In the genomic region with DNA sequence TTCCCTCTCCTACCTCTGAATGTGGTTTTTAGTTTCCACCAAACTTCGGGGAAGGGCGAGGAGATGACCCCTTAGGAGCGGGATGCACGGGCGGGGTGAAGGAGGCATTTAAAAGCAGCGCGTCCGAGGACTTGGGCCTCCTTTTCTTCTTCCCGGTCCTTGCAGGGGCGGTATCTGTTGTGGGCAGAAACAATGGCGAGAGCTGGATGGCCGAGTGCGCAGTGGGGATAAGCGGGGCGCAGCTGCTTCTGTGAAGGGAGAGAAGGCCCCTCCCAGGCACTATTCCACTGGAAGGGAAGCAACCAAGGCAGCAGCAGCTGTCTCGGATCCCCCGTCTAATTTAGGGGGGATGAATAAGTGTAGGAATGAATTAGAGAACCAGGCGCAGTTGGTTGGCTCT, we compare ENCODE assay signal across 8 cellular contexts. TPM values are rescaled to one million over a fixed set of nuclear protein-coding genes. Genes with fewer than 3 reads are reported as not detected.
DNase-seq lines count a peak whose midpoint lies in the region; ATAC-seq, FAIRE-seq and TF ChIP-seq lines count a peak whose summit lies in the region.

No MANE protein-coding gene starts in this region.

- H3K4me1 Mint-ChIP-seq in dendritic cell treated with granulocyte-macrophage colony-stimulating factor and Interleukin-4, amounts not matched to agents 40 ng/mL and 50 ng/mL, for 4 days (ENCODE audit: low read depth): peaks cover 30% of the 10 kb centered on the region

- peak overlapping the region; percentile 84 for H3K4me2 ChIP-seq in HepG2 (ENCODE audit: low read depth, low read length)

- no peak for TF ChIP-seq POLR2A in HepG2 (IDR thresholded peaks at IDR 0.05; ENCODE audit: insufficient read depth in 1 of 2, low read depth in 2 of 2, low read length in 2 of 2)

- peaks cover 37% of the 10 kb centered on the region for H3K36me3 Mint-ChIP-seq in dendritic cell treated with granulocyte-macrophage colony-stimulating factor and Interleukin-4, amounts not matched to agents 40 ng/mL and 50 ng/mL, for 4 days (ENCODE audit: low read depth)

- H3K4me1 ChIP-seq in HepG2 (ENCODE audit: insufficient read depth, low read length): peaks cover 44% of the 10 kb centered on the region

- H3K9ac ChIP-seq in HepG2 (ENCODE audit: insufficient read depth, low read depth, low read length): peak overlapping the region; percentile 94

- no peaks in the 10 kb centered on the region for H3K9me3 Mint-ChIP-seq in dendritic cell treated with granulocyte-macrophage colony-stimulating factor and Interleukin-4, amounts not matched to agents 40 ng/mL and 50 ng/mL, for 4 days

- no peak for TF ChIP-seq RAD21 in HepG2 (CRISPR knock-in tag; IDR thresholded peaks at IDR 0.05)

- H3K4me3 ChIP-seq in HepG2 (replicated peaks in 1 of 3; ENCODE audit: insufficient read depth in 1 of 3, low read depth in 2 of 3, low read length in 3 of 3): peak overlapping the region; percentile 83 to 93 (median 87)

- peak overlapping the region; percentile 88 for H3K27ac ChIP-seq in KOPT-K1 (ENCODE audit: low read depth, low read length, poor library complexity, severe bottlenecking)
- H3K27ac ChIP-seq in HepG2 (ENCODE audit: extremely low read length, insufficient read depth, low read length): peak overlapping the region; percentile 87

- TF ChIP-seq EP300 in HepG2 (IDR thresholded peaks at IDR 0.05; ENCODE audit: low read depth in 2 of 2, low read length in 2 of 2): no peak
- TF ChIP-seq EP300 in HepG2 (CRISPR knock-in tag; IDR thresholded peaks at IDR 0.05; ENCODE audit: borderline replicate concordance): no peak

- no peak overlapping the region for H2AFZ ChIP-seq in HepG2 (ENCODE audit: low read length)

- H3K36me3 ChIP-seq in KOPT-K1 (ENCODE audit: insufficient read depth, low read length) (peaks cover 36% of the 10 kb centered on the region), HepG2 (replicated peaks in 1 of 2; ENCODE audit: control insufficient read depth in 1 of 2, insufficient read depth in 2 of 2, low read length in 2 of 2) (peaks cover 0 to 21% of the 10 kb centered on the region in 2 experiments; a peak in 2 of 5 replicates)

- POLR2A ChIA-PET in HepG2 (lab: Yijun Ruan, JAX): interaction anchor here (1.2 to 1.8 kb wide), 5 partner anchors 10 to 329 kb away, joined by 3 to 8 read pairs (median 4); partner anchors contain the start of genes GAB1 and USP38

- H3K27ac Mint-ChIP-seq in dendritic cell treated with granulocyte-macrophage colony-stimulating factor and Interleukin-4, amounts not matched to agents 40 ng/mL and 50 ng/mL, for 4 days: peak overlapping the region; percentile 99

- H3K27me3 ChIP-seq in HepG2 (ENCODE audit: control insufficient read depth in 1 of 2, insufficient read depth in 2 of 2, low read length in 2 of 2): no peaks in the 10 kb centered on the region; a peak in 1 of 5 replicates

- DNase-seq in GM03348 (ENCODE audit: low spot score) (peak; percentile 65), UCSD-AML1 (lab: John Stamatoyannopoulos, UW; ENCODE audit: unreplicated experiment) (peak; percentile 47), HepG2 (ENCODE audit: low spot score) (peak; percentile 15), middle frontal gyrus (ENCODE audit: extremely low spot score, low spot score) (no peak)
- peak; percentile 2 to 7 for DNase-seq in stimulated activated CD8-positive, alpha-beta memory T cell treated with anti-CD3 and anti-CD28 coated beads, Interleukin-2, amount 100 ng/mL, for 48 hours (ENCODE audit: low read depth in 2 of 2)

- H4K20me1 ChIP-seq in HepG2 (ENCODE audit: insufficient read depth, low read length): peaks cover 25% of the 10 kb centered on the region

- CTCF ChIA-PET in HepG2 (lab: Yijun Ruan, JAX; ENCODE audit: low intra/inter-chr PET ratio, low total read pairs): no interaction called here

- in situ Hi-C loops in HepG2 (cut with HindIII; ENCODE audit: extremely low pct_ligation_motif_present, low pct_unique_long_range_greater_than_20kb): loop anchor here (10.0 to 25.0 kb wide), 2 partner anchors 330 to 1598 kb away; partner anchors contain the start of gene USP38

- FAIRE-seq in HepG2 (lab: Jason Lieb, UNC): no peak

- ATAC-seq in HepG2 (peak; percentile 64), HG02884 (IDR thresholded peaks at IDR 0.05; ENCODE audit: unreplicated experiment) (no peak)

- H3K4me3 Mint-ChIP-seq in dendritic cell treated with granulocyte-macrophage colony-stimulating factor and Interleukin-4, amounts not matched to agents 40 ng/mL and 50 ng/mL, for 4 days: peak overlapping the region; percentile 91

- no TSS peak for BruUV-seq in HepG2 (replicated peaks; lab: Mats Ljungman, UMichigan)

- intact Hi-C loops in dendritic cell treated with granulocyte-macrophage colony-stimulating factor and Interleukin-4, amounts not matched to agents 40 ng/mL and 50 ng/mL, for 4 days (cut with micrococcal nuclease): no loop called here
- intact Hi-C loops in HepG2 (cut with micrococcal nuclease; ENCODE audit: unreplicated experiment): loop anchor here (10.0 kb wide), 3 partner anchors 180 to 330 kb away; partner anchors contain the start of genes GAB1 and USP38

- H3K9me3 ChIP-seq in KOPT-K1 (ENCODE audit: insufficient read depth, low read length, poor library complexity, severe bottlenecking): no peaks in the 10 kb centered on the region
- no peaks in the 10 kb centered on the region for H3K9me3 ChIP-seq in HepG2 (ENCODE audit: low read length)

- peaks cover 1% of the 10 kb centered on the region for H3K27me3 Mint-ChIP-seq in dendritic cell treated with granulocyte-macrophage colony-stimulating factor and Interleukin-4, amounts not matched to agents 40 ng/mL and 50 ng/mL, for 4 days

- WGBS in HepG2 (ENCODE audit: low lambda C conversion rate): under 1% methylated on average over 15 of the region's 18 CpGs

- TF ChIP-seq CTCF in HepG2 (CRISPR knock-in tag; IDR thresholded peaks at IDR 0.05): no peak

- peaks cover 55% of the 10 kb centered on the region for H3K79me2 ChIP-seq in HepG2 (ENCODE audit: insufficient read depth, low read length)

TF ChIP-seq in HepG2, 621 proteins besides CTCF, POLR2A, EP300 and RAD21 (continues in another document):
- TF ChIP-seq ZNF605 (CRISPR knock-in tag; IDR thresholded peaks at IDR 0.05): peak; percentile 37; the same call in 1 of the 2 replicates
- TF ChIP-seq, protein P1, sequence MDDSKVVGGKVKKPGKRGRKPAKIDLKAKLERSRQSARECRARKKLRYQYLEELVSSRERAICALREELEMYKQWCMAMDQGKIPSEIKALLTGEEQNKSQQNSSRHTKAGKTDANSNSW (CRISPR knock-in tag; IDR thresholded peaks at IDR 0.05; ENCODE audit: borderline replicate concordance): no peak
- peak; percentile 56 for TF ChIP-seq YY1 (IDR thresholded peaks at IDR 0.05; ENCODE audit: insufficient read depth, insufficient replicate concordance, low read depth, low read length)
- TF ChIP-seq BCL3 (CRISPR knock-in tag; IDR thresholded peaks at IDR 0.05): no peak
- TF ChIP-seq, protein P2, sequence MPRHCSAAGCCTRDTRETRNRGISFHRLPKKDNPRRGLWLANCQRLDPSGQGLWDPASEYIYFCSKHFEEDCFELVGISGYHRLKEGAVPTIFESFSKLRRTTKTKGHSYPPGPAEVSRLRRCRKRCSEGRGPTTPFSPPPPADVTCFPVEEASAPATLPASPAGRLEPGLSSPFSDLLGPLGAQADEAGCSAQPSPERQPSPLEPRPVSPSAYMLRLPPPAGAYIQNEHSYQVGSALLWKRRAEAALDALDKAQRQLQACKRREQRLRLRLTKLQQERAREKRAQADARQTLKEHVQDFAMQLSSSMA (CRISPR knock-in tag; IDR thresholded peaks at IDR 0.05): 0 out of 2 replicates have a peak, but pooled peaks have one; percentile 38
- TF ChIP-seq KMT2B (CRISPR knock-in tag; IDR thresholded peaks at IDR 0.05): no peak
- TF ChIP-seq ZNF430 (CRISPR knock-in tag; IDR thresholded peaks at IDR 0.05): 0 out of 2 replicates have a peak, but pooled peaks have one; percentile 28
- 0 out of 2 replicates have a peak, but pooled peaks have one; percentile 12 for TF ChIP-seq ZNF563 (CRISPR knock-in tag; IDR thresholded peaks at IDR 0.05)

RNA-seq across cellular contexts. Expression of gene SMARCA5, which starts 0.9 kb away (rescaled TPM):
- total RNA-seq in HepG2 (2016; rRNA removed; fragmentation: Illumina TruSeq; extraction: Trizol): 37.5 and 58.4 TPM in 2 replicates
- total RNA-seq in HepG2 (2016; cell fraction: cytosol; rRNA removed; fragmentation: Illumina TruSeq; extraction: Trizol; ENCODE audit: low read depth): 29.0 and 35.5 TPM in 2 replicates
- 38.0 and 56.3 TPM in 2 replicates for total RNA-seq in HepG2 (2016; cell fraction: insoluble cytoplasmic fraction; rRNA removed; fragmentation: Illumina TruSeq; extraction: Trizol)
- total RNA-seq in HepG2 (2016; cell fraction: membrane; rRNA removed; fragmentation: Illumina TruSeq; extraction: Trizol): 12.5 and 14.0 TPM in 2 replicates
- 42.0 and 45.8 TPM in 2 replicates for total RNA-seq in HepG2 (2016; cell fraction: nucleus; rRNA removed; fragmentation: Illumina TruSeq; extraction: Trizol)
- polyA plus RNA-seq in HepG2 (2011; rRNA removed): 6.2 and 7.0 TPM in 2 replicates
- polyA plus RNA-seq in HepG2 (2011; cell fraction: cytosol; rRNA removed): 3.0 and 5.2 TPM in 2 replicates
- polyA plus RNA-seq in HepG2 (2011; cell fraction: nucleus; rRNA removed): 4.4 and 6.0 TPM in 2 replicates
- polyA plus RNA-seq in HepG2 (2012): 24.5 and 30.4 TPM in 2 replicates
- polyA plus RNA-seq in HepG2 (2016; cell fraction: cytosol; fragmentation: Illumina TruSeq; extraction: Trizol; ENCODE audit: low read depth): 0.99 and 1.5 TPM in 2 replicates
- polyA plus RNA-seq in HepG2 (2016; cell fraction: insoluble cytoplasmic fraction; fragmentation: Illumina TruSeq; extraction: Trizol; ENCODE audit: low read depth): 40.7 TPM in 2 replicates
- 4.0 TPM in 2 replicates for polyA plus RNA-seq in HepG2 (2016; cell fraction: membrane; fragmentation: Illumina TruSeq; extraction: Trizol; ENCODE audit: low read depth)
- polyA plus RNA-seq in HepG2 (2016; cell fraction: nucleus; fragmentation: Illumina TruSeq; extraction: Trizol; ENCODE audit: insufficient read depth, low read depth): 32.2 and 33.6 TPM in 2 replicates
- polyA minus RNA-seq in HepG2 (2011; rRNA and poly(A)+ RNA removed; ENCODE audit: low replicate concordance): 11.1 TPM in 2 replicates
- 17.7 and 23.3 TPM in 2 replicates for polyA minus RNA-seq in HepG2 (2011; cell fraction: cytosol; rRNA and poly(A)+ RNA removed)
- 53.3 and 63.0 TPM in 2 replicates for polyA minus RNA-seq in HepG2 (2011; cell fraction: nucleus; rRNA and poly(A)+ RNA removed)
